Comparison of ENCODE assay signal across 1 cellular context in genomic region chr6:6390849-6391602, GRCh38.
TF ChIP-seq lines count a peak whose summit lies in the region.

No MANE protein-coding gene starts in this region.

TF ChIP-seq in GM12878, 131 proteins besides CTCF, POLR2A, EP300 and RAD21 (continued from another document and continues in another):
- no peak for TF ChIP-seq REST (IDR thresholded peaks at IDR 0.05; ENCODE audit: low read depth, low read length)
- peak; percentile 72 for TF ChIP-seq EED (IDR thresholded peaks at IDR 0.05; ENCODE audit: low read depth)
- no peak for TF ChIP-seq CBX5 (IDR thresholded peaks at IDR 0.05; ENCODE audit: low read depth)
- TF ChIP-seq FOXM1 (IDR thresholded peaks at IDR 0.05; ENCODE audit: low read depth, low read length) = peak; percentile 55; the same call in 1 of the 2 replicates
- TF ChIP-seq SP1 (IDR thresholded peaks at IDR 0.05; ENCODE audit: low read depth, low read length) = peak; percentile 55
- TF ChIP-seq TCF7 (IDR thresholded peaks at IDR 0.05; ENCODE audit: borderline replicate concordance) = peak; percentile 68
- 0 out of 2 replicates have a peak, but pooled peaks have one; percentile 45 for TF ChIP-seq TAF1 (IDR thresholded peaks at IDR 0.05; ENCODE audit: borderline replicate concordance, low read depth, low read length)
- TF ChIP-seq BHLHE40 (IDR thresholded peaks at IDR 0.05; ENCODE audit: borderline replicate concordance in 1 of 2, low read depth in 2 of 2, low read length in 1 of 2) = no peak
- 0 out of 4 replicates have a peak, but pooled peaks of 1 of the 2 experiments have one; percentile 44 for TF ChIP-seq SRF (IDR thresholded peaks at IDR 0.05; ENCODE audit: low read depth in 2 of 2, low read length in 2 of 2)
- TF ChIP-seq ZBTB11 (CRISPR knock-in tag; IDR thresholded peaks at IDR 0.05) = no peak
- TF ChIP-seq ELK1 (IDR thresholded peaks at IDR 0.05; ENCODE audit: low read depth, low read length) = no peak
- TF ChIP-seq SPI1 (IDR thresholded peaks at IDR 0.05; ENCODE audit: borderline replicate concordance, insufficient read depth, low read depth, low read length) = peak; percentile 95
- TF ChIP-seq ZNF207 (IDR thresholded peaks at IDR 0.05; ENCODE audit: borderline replicate concordance) = peak; percentile 68
- peak; percentile 18 for TF ChIP-seq PKNOX1 (IDR thresholded peaks at IDR 0.05)
- TF ChIP-seq RELB (IDR thresholded peaks at IDR 0.05; ENCODE audit: low read depth) = peak; percentile 83
- no peak for TF ChIP-seq ZNF384 (IDR thresholded peaks at IDR 0.05; ENCODE audit: borderline replicate concordance, low read depth, low read length)
- TF ChIP-seq ETV6 (conservative IDR thresholded peaks at IDR 0.05 in 1 of 2, IDR thresholded peaks at IDR 0.05 in 1 of 2; ENCODE audit: borderline replicate concordance in 1 of 2, low read depth in 1 of 2) = 0 out of 4 replicates have a peak, but pooled peaks of 1 of the 2 experiments have one; percentile 23
- no peak for TF ChIP-seq CHD4 (IDR thresholded peaks at IDR 0.05)
- TF ChIP-seq NFXL1 (IDR thresholded peaks at IDR 0.05; ENCODE audit: borderline replicate concordance) = no peak
- no peak for TF ChIP-seq NKRF (conservative IDR thresholded peaks at IDR 0.05)
- TF ChIP-seq JUNB (IDR thresholded peaks at IDR 0.05) = peak; percentile 46
- no peak for TF ChIP-seq MXI1 (IDR thresholded peaks at IDR 0.05; ENCODE audit: low read depth, low read length)
- TF ChIP-seq ZBED1 (IDR thresholded peaks at IDR 0.05; ENCODE audit: borderline replicate concordance) = no peak
- peak; percentile 70; the same call in 1 of the 2 replicates for TF ChIP-seq MEF2A (IDR thresholded peaks at IDR 0.05; ENCODE audit: insufficient read depth, low read depth, low read length)
- peak; percentile 75 for TF ChIP-seq IKZF1 (conservative IDR thresholded peaks at IDR 0.05)
- TF ChIP-seq NFIC (IDR thresholded peaks at IDR 0.05; ENCODE audit: low read depth, low read length) = peak; percentile 59
- TF ChIP-seq RCOR1 (conservative IDR thresholded peaks at IDR 0.05; ENCODE audit: low read depth, low read length) = 0 out of 2 replicates have a peak, but pooled peaks have one; percentile 24
- peak; percentile 42; the same call in 1 of the 2 replicates for TF ChIP-seq SMC3 (IDR thresholded peaks at IDR 0.05; ENCODE audit: borderline replicate concordance, low read length)
- no peak for TF ChIP-seq TARDBP (IDR thresholded peaks at IDR 0.05; ENCODE audit: borderline replicate concordance)
- TF ChIP-seq CREM (IDR thresholded peaks at IDR 0.05; ENCODE audit: low read depth) = peak; percentile 56; the same call in 1 of the 2 replicates
- TF ChIP-seq PRDM15 (CRISPR knock-in tag; IDR thresholded peaks at IDR 0.05) = no peak
- TF ChIP-seq ZNF24 (IDR thresholded peaks at IDR 0.05) = peak; percentile 66
- 0 out of 2 replicates have a peak, but pooled peaks have one; percentile 33 for TF ChIP-seq SREBF1 (IDR thresholded peaks at IDR 0.05; ENCODE audit: low read length)
- TF ChIP-seq HDGF (IDR thresholded peaks at IDR 0.05) = 0 out of 2 replicates have a peak, but pooled peaks have one; percentile 72
- peak; percentile 54; the same call in 1 of the 2 replicates for TF ChIP-seq PML (IDR thresholded peaks at IDR 0.05; ENCODE audit: low read length)
- peak; percentile 83 for TF ChIP-seq MEF2B (IDR thresholded peaks at IDR 0.05; ENCODE audit: partially characterized antibody, poor library complexity, severe bottlenecking)
- TF ChIP-seq POLR2AphosphoS5 (IDR thresholded peaks at IDR 0.05; ENCODE audit: low read length) = peak; percentile 67
- TF ChIP-seq GATAD2B (conservative IDR thresholded peaks at IDR 0.05; ENCODE audit: low read depth) = peak; percentile 22; the same call in 1 of the 2 replicates
- no peak for TF ChIP-seq MYC (IDR thresholded peaks at IDR 0.05; ENCODE audit: insufficient read depth, insufficient read length, insufficient replicate concordance, low read length, severe bottlenecking)
- TF ChIP-seq SMARCA5 (IDR thresholded peaks at IDR 0.05) = no peak
- TF ChIP-seq RELA (IDR thresholded peaks at IDR 0.05; ENCODE audit: borderline replicate concordance, partially characterized antibody) = peak; percentile 55
- peak; percentile 26; the same call in 1 of the 2 replicates for TF ChIP-seq CREB1 (IDR thresholded peaks at IDR 0.05; ENCODE audit: low read depth)
- TF ChIP-seq DPF2 (IDR thresholded peaks at IDR 0.05) = peak; percentile 66
- TF ChIP-seq IRF4 (IDR thresholded peaks at IDR 0.05; ENCODE audit: low read depth, low read length) = 0 out of 2 replicates have a peak, but pooled peaks have one; percentile 57
- TF ChIP-seq CHD2 (IDR thresholded peaks at IDR 0.05; ENCODE audit: borderline replicate concordance, low read depth, low read length) = peak; percentile 54; the same call in 1 of the 2 replicates
- TF ChIP-seq PAX8 (IDR thresholded peaks at IDR 0.05) = no peak
- peak; percentile 26; the same call in 1 of the 2 replicates for TF ChIP-seq BACH1 (IDR thresholded peaks at IDR 0.05; ENCODE audit: borderline replicate concordance)
- TF ChIP-seq TBL1XR1 (IDR thresholded peaks at IDR 0.05; ENCODE audit: low read depth, low read length) = peak; percentile 29; the same call in 1 of the 2 replicates
